Comparison of ENCODE assay signal across 1 cellular context in the genomic region with DNA sequence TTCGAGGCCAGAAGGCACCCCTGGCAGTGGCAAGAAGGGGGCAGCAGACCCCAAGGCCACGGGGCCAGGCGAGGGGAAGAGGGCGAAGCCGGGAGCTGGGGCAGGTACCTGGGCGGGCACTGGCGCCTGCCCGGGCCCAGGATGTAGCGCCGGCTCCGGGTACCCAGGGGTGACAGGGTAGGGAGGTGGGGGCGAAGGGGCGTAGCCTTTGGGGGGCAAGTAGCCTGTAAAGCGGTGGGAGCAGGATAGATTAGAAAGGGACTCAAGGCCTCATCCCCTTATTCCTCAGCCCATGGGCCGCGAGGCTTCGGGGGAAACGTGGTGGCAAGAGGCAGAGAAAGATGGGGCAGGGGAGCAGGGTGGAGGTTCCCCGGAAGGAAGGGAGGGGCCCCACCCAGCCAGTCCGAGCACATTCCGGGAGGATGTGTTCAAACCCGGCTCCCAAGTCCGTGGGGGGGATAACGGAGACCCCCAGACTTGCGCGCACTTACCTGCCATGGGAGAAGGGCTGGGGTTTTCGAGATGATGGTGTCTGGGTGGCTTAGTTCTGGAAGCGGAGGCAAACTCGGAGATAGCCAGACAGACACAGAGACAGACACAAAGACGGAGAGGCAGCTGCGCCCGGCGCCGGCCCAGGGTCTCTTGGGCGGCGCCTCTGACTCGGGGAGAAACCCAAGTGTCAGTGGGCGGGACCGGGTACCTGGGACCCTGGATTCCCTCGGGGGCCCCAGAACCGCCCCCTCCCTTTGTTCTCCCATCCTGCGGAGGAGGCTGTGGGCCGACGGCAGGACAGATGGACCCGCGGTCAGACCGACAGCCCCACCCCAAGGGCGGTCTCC.
TF ChIP-seq lines count a peak whose summit lies in the region.

No MANE protein-coding gene starts in this region.

TF ChIP-seq in HepG2, 621 proteins besides CTCF, POLR2A, EP300 and RAD21:
- TF ChIP-seq ATF7 (IDR thresholded peaks at IDR 0.05): no peak
- peak; percentile 36; the same call in 1 of the 2 replicates for TF ChIP-seq ATF7 (CRISPR knock-in tag; IDR thresholded peaks at IDR 0.05)
- no peak for TF ChIP-seq REPIN1 (CRISPR knock-in tag; IDR thresholded peaks at IDR 0.05; ENCODE audit: borderline replicate concordance, low read depth)
- 0 out of 2 replicates have a peak, but pooled peaks have one; percentile 5 for TF ChIP-seq ZNF556 (CRISPR knock-in tag; IDR thresholded peaks at IDR 0.05; ENCODE audit: borderline replicate concordance)
- TF ChIP-seq ZNF614 (CRISPR knock-in tag; IDR thresholded peaks at IDR 0.05; ENCODE audit: borderline replicate concordance): 0 out of 2 replicates have a peak, but pooled peaks have one; percentile 7
- TF ChIP-seq ZNF543 (CRISPR knock-in tag; IDR thresholded peaks at IDR 0.05): peak; percentile 22
- 0 out of 2 replicates have a peak, but pooled peaks have one; percentile 23 for TF ChIP-seq ZBTB7A (CRISPR knock-in tag; IDR thresholded peaks at IDR 0.05)
- TF ChIP-seq IKZF5 (CRISPR knock-in tag; IDR thresholded peaks at IDR 0.05): peak; percentile 17; the same call in 1 of the 2 replicates
- peak; percentile 79; the same call in 1 of the 2 replicates for TF ChIP-seq PAX8 (CRISPR knock-in tag; IDR thresholded peaks at IDR 0.05; ENCODE audit: borderline replicate concordance)
- TF ChIP-seq FOSL1 (CRISPR knock-in tag; IDR thresholded peaks at IDR 0.05; ENCODE audit: borderline replicate concordance): no peak
- TF ChIP-seq SP140L (CRISPR knock-in tag; IDR thresholded peaks at IDR 0.05; ENCODE audit: borderline replicate concordance): 0 out of 2 replicates have a peak, but pooled peaks have one; percentile 41
- 0 out of 2 replicates have a peak, but pooled peaks have one; percentile 15 for TF ChIP-seq ARID4A (CRISPR knock-in tag; IDR thresholded peaks at IDR 0.05; ENCODE audit: borderline replicate concordance)
- 0 out of 2 replicates have a peak, but pooled peaks have one; percentile 26 for TF ChIP-seq TARDBP (CRISPR knock-in tag; IDR thresholded peaks at IDR 0.05)
- peak; percentile 64 for TF ChIP-seq ZEB1 (IDR thresholded peaks at IDR 0.05; ENCODE audit: insufficient replicate concordance, low read depth)
- TF ChIP-seq YEATS2 (CRISPR knock-in tag; IDR thresholded peaks at IDR 0.05; ENCODE audit: borderline replicate concordance): 0 out of 2 replicates have a peak, but pooled peaks have one; percentile 2
- no peak for TF ChIP-seq HCFC1 (IDR thresholded peaks at IDR 0.05; ENCODE audit: low read depth, low read length)
- TF ChIP-seq HIVEP1 (CRISPR knock-in tag; IDR thresholded peaks at IDR 0.05): 0 out of 2 replicates have a peak, but pooled peaks have one; percentile 18
- TF ChIP-seq ISX (CRISPR knock-in tag; conservative IDR thresholded peaks at IDR 0.05): no peak
- 0 out of 2 replicates have a peak, but pooled peaks have one; percentile 27 for TF ChIP-seq TGIF2 (CRISPR knock-in tag; IDR thresholded peaks at IDR 0.05)
- TF ChIP-seq ELF3 (CRISPR knock-in tag; IDR thresholded peaks at IDR 0.05): 0 out of 2 replicates have a peak, but pooled peaks have one; percentile 3
- no peak for TF ChIP-seq SP1 (IDR thresholded peaks at IDR 0.05)
- peak; percentile 48; the same call in 1 of the 2 replicates for TF ChIP-seq SP1 (CRISPR knock-in tag; IDR thresholded peaks at IDR 0.05)
- TF ChIP-seq, protein P1, sequence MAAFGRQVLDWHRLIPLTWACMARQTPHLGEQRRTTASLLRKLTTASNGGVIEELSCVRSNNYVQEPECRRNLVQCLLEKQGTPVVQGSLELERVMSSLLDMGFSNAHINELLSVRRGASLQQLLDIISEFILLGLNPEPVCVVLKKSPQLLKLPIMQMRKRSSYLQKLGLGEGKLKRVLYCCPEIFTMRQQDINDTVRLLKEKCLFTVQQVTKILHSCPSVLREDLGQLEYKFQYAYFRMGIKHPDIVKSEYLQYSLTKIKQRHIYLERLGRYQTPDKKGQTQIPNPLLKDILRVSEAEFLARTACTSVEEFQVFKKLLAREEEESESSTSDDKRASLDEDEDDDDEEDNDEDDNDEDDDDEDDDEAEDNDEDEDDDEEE (CRISPR knock-in tag; IDR thresholded peaks at IDR 0.05): 0 out of 2 replicates have a peak, but pooled peaks have one; percentile 9
- no peak for TF ChIP-seq JUNB (CRISPR knock-in tag; IDR thresholded peaks at IDR 0.05; ENCODE audit: borderline replicate concordance)
- peak; percentile 71 for TF ChIP-seq PATZ1 (CRISPR knock-in tag; IDR thresholded peaks at IDR 0.05)
- 0 out of 2 replicates have a peak, but pooled peaks have one; percentile 21 for TF ChIP-seq BCL6 (CRISPR knock-in tag; IDR thresholded peaks at IDR 0.05)
- TF ChIP-seq ZZZ3 (CRISPR knock-in tag; IDR thresholded peaks at IDR 0.05; ENCODE audit: borderline replicate concordance): peak; percentile 46; the same call in 1 of the 2 replicates
- TF ChIP-seq KDM2A (CRISPR knock-in tag; IDR thresholded peaks at IDR 0.05; ENCODE audit: borderline replicate concordance, low read depth): 0 out of 2 replicates have a peak, but pooled peaks have one; percentile 32
